8 cellular contexts compared by ENCODE assay signal in the genomic region with DNA sequence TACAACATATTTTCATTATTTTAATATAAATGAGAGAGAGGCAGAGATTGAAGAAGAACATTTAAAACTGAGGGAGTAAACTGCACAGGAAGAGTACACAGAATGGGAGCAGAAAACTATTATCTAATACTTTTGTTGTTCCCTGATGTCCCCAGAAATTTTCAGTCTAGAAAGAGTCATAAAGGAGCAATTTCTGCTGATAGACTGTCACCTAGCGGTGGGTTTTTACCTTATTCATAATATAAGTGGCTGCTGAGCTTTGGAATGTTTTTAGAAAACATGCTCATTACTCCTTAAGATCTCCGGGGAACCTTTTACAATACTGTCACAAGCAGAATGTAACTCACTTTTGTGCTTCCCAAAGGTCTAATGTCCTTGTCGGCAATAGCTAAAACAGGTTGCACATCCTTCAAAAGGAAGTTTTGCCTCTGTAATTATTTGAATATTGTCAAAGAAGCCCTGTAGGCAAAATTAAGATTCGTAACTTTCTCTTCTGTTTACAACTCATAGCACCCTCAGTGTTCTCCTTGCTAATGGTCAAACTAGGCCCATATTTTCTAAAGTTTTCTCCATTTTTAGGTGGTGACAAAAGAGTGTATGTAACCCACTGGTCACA. TPM values are rescaled to one million over a fixed set of nuclear protein-coding genes. Genes with fewer than 3 reads are reported as not detected.
DNase-seq lines count a peak whose midpoint lies in the region; ATAC-seq and TF ChIP-seq lines count a peak whose summit lies in the region.

No MANE protein-coding gene starts in this region.

- no peak overlapping the region for H3K27ac ChIP-seq in left lung

- peak; percentile 50 for DNase-seq in AG20443 (ENCODE audit: low spot score)
- DNase-seq in GM12865 (ENCODE audit: low read depth), result peak; percentile 65
- peak; percentile 66 for DNase-seq in NCI-H2196 (lab: John Stamatoyannopoulos, UW; ENCODE audit: unreplicated experiment)
- peak; percentile 64 for DNase-seq in astrocyte of the hippocampus (ENCODE audit: low read depth, low spot score)
- no peak for DNase-seq in left lung
- DNase-seq in activated T-cell treated with anti-CD3 and anti-CD28 coated beads, Interleukin-2, amount 50 U/mL, for 24 hours, result no peak

- no peaks in the 10 kb centered on the region for H3K27me3 Mint-ChIP-seq in activated T-cell treated with anti-CD3 and anti-CD28 coated beads, Interleukin-2, amount 50 U/mL, for 24 hours

- H3K36me3 ChIP-seq in left lung, result no peaks in the 10 kb centered on the region

- peaks cover 19% of the 10 kb centered on the region for H3K4me1 Mint-ChIP-seq in activated T-cell treated with anti-CD3 and anti-CD28 coated beads, Interleukin-2, amount 50 U/mL, for 24 hours (ENCODE audit: low read depth)

- H3K9me3 Mint-ChIP-seq in activated T-cell treated with anti-CD3 and anti-CD28 coated beads, Interleukin-2, amount 50 U/mL, for 24 hours, result no peaks in the 10 kb centered on the region

- TF ChIP-seq CTCF in GM12865 (IDR thresholded peaks at IDR 0.05; ENCODE audit: insufficient read depth, low read depth, low read length, missing control alignments) (peak; percentile 76), left lung (IDR thresholded peaks at IDR 0.05) (peak; percentile 60 to 61)

- intact Hi-C loops in left lung (cut with DNase I), result loop anchor here in 1 of 2 donors (5.0 kb wide), 1 partner anchor 182 kb away; a partner anchor contains a TSS

- H3K4me1 ChIP-seq in left lung, result peaks cover 0 to 11% of the 10 kb centered on the region in 2 donors

- no peak overlapping the region for H3K27ac Mint-ChIP-seq in activated T-cell treated with anti-CD3 and anti-CD28 coated beads, Interleukin-2, amount 50 U/mL, for 24 hours

- ATAC-seq in left lung (peak; percentile 7), HG03159 (IDR thresholded peaks at IDR 0.05; ENCODE audit: unreplicated experiment) (no peak), HG02840 (IDR thresholded peaks at IDR 0.05; ENCODE audit: low FRiP score, unreplicated experiment) (no peak)

- no peak overlapping the region for H3K4me3 Mint-ChIP-seq in activated T-cell treated with anti-CD3 and anti-CD28 coated beads, Interleukin-2, amount 50 U/mL, for 24 hours

- no peaks in the 10 kb centered on the region for H3K9me3 ChIP-seq in left lung

- H3K36me3 Mint-ChIP-seq in activated T-cell treated with anti-CD3 and anti-CD28 coated beads, Interleukin-2, amount 50 U/mL, for 24 hours (ENCODE audit: low read depth), result no peaks in the 10 kb centered on the region

- H3K4me3 ChIP-seq in GM12865 (ENCODE audit: low read depth, low read length) (no peak overlapping the region), left lung (no peak overlapping the region)

- H3K27me3 ChIP-seq in left lung, result no peaks in the 10 kb centered on the region

RNA-seq across cellular contexts. Expression of a gene that starts 4.9 kb away (rescaled TPM):
- total RNA-seq in left lung, result 10 to 100 TPM; 35.2 to 73.5 TPM

RNA-seq across cellular contexts. Expression of a gene that starts 54.5 kb away (rescaled TPM):
- total RNA-seq in left lung, result 100 to 1,000 TPM; 109 to 160 TPM

Comparison
In these comparisons a context has a peak if more than half of its experiments do, and no peak if none do; other contexts are left out.
1. DNase-seq: peak in AG20443 (single experiment), GM12865 (single experiment), NCI-H2196 (single experiment) and astrocyte of the hippocampus (single experiment); none in left lung (0 of 2) and activated T-cell treated with anti-CD3 and anti-CD28 coated beads, Interleukin-2, amount 50 U/mL, for 24 hours (single experiment).